Comparison of ENCODE assay signal across 28 cellular contexts in the genomic region with DNA sequence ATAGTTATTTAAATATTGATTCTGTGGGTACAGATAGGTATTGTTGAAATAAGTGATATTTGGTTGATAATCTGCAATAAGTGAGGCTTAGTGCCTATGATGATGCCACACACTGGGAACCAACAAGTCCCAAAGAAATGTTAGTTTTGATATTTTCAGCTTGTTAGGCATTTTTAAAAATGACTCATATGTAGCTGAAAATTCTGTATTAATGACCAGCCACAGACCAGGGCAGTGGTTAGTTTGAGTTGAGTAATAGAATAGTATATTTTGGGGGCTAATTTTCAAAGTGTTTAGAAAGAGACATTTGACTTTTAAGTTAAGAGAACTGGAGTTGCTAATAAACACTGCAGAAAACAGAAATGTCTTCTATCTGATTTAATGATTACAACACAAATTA. TPM values are rescaled to one million over a fixed set of nuclear protein-coding genes. Genes with fewer than 3 reads are reported as not detected.
DNase-seq lines count a peak whose midpoint lies in the region; ATAC-seq and TF ChIP-seq lines count a peak whose summit lies in the region.
"Had no signal": no experiment of that assay in that cellular context is flagged by ENCODE, and none has a peak within 500 bp of the region (broad histone marks: within the 10 kb centered on the region; RNA-seq: fewer than 3 reads in every experiment).

No MANE protein-coding gene starts in this region.

- H3K27ac Mint-ChIP-seq in CD8-positive, alpha-beta memory T cell, result no peak overlapping the region
- H3K27ac Mint-ChIP-seq: activated CD4-positive, alpha-beta T cell treated with anti-CD3 and anti-CD28 coated beads, Interleukin-2, amount 10 ng/mL, durations not matched to agents 24 days and 14 days; activated naive CD4-positive, alpha-beta T cell treated with anti-CD3 and anti-CD28 coated beads, Interleukin-2, amount 50 U/mL, for 24 hours; activated T-helper 2 cell treated with anti-CD3 and anti-CD28 coated beads, Interferon-gamma antibody, Interleukin-2, Interleukin-4, amounts not matched to agents 10 μg/mL and 5 μg/mL and 100 μg/mL, durations not matched to agents 14 hours and 24 hours and 36 hours; CD8-positive, alpha-beta T cell; dendritic cell treated with granulocyte-macrophage colony-stimulating factor and Interleukin-4, amounts not matched to agents 40 ng/mL and 50 ng/mL, for 4 days; IgD-negative memory B cell; stimulated activated naive CD8-positive, alpha-beta T cell treated with anti-CD3 and anti-CD28 coated beads, Interleukin-15, Interleukin-2, amounts not matched to agents 100 ng/mL and 50 ng/mL, for 24 hours; WTC11 had no signal

- peak overlapping the region; percentile 52 for H2AFZ ChIP-seq in GM23248
- H2AFZ ChIP-seq in fibroblast of lung (ENCODE audit: low read length), result no peak overlapping the region

- POLR2A ChIA-PET in CD8-positive, alpha-beta memory T cell (lab: Charles Lee), result no interaction called here

- no peak for TF ChIP-seq CTCF in fibroblast of lung (conservative IDR thresholded peaks at IDR 0.05 in 1 of 2, IDR thresholded peaks at IDR 0.05 in 1 of 2; ENCODE audit: low read depth in 1 of 2, low read length in 2 of 2)
- TF ChIP-seq CTCF in omental fat pad (IDR thresholded peaks at IDR 0.05), result no peak
- TF ChIP-seq CTCF in body of pancreas (IDR thresholded peaks at IDR 0.05), result no peak

- H3K9me2 ChIP-seq in GM23248 (ENCODE audit: insufficient read depth), result no peaks in the 10 kb centered on the region

- H3K27me3 ChIP-seq in GM23248 (replicated peaks; ENCODE audit: insufficient read depth), result no peaks in the 10 kb centered on the region
- H3K27me3 ChIP-seq in fibroblast of lung (ENCODE audit: control insufficient read depth, insufficient read depth, low read length), result no peaks in the 10 kb centered on the region
- H3K27me3 ChIP-seq in CD8-positive, alpha-beta memory T cell (ENCODE audit: insufficient read depth, low read length, poor library complexity, severe bottlenecking), result no peaks in the 10 kb centered on the region
- H3K27me3 ChIP-seq in body of pancreas, result no peaks in the 10 kb centered on the region
- H3K27me3 ChIP-seq: BE2C, gastrocnemius medialis, right atrium auricular region, SJCRH30, tibial nerve had no signal

- H3K27me3 Mint-ChIP-seq in CD8-positive, alpha-beta memory T cell, result peaks cover 0 to 3% of the 10 kb centered on the region in 2 donors
- H3K27me3 Mint-ChIP-seq: dendritic cell treated with granulocyte-macrophage colony-stimulating factor and Interleukin-4, amounts not matched to agents 40 ng/mL and 50 ng/mL, for 4 days; IgD-negative memory B cell; stimulated activated naive CD8-positive, alpha-beta T cell treated with anti-CD3 and anti-CD28 coated beads, Interleukin-15, Interleukin-2, amounts not matched to agents 100 ng/mL and 50 ng/mL, for 24 hours had no signal

- no peaks in the 10 kb centered on the region for H3K79me2 ChIP-seq in GM23248 (ENCODE audit: insufficient read depth)
- no peaks in the 10 kb centered on the region for H3K79me2 ChIP-seq in fibroblast of lung (ENCODE audit: control insufficient read depth, insufficient read depth, low read length)

- no peak for TF ChIP-seq POLR2A in body of pancreas (IDR thresholded peaks at IDR 0.05)

- intact Hi-C loops in body of pancreas (cut with DNase I), result no loop called here

- peaks cover 0 to under 1% (median 0%) of the 10 kb centered on the region in 3 donors for H3K36me3 Mint-ChIP-seq in CD8-positive, alpha-beta memory T cell
- H3K36me3 Mint-ChIP-seq: activated naive CD4-positive, alpha-beta T cell treated with anti-CD3 and anti-CD28 coated beads, Interleukin-2, amount 50 U/mL, for 24 hours; CD8-positive, alpha-beta T cell; IgD-negative memory B cell had no signal

- H3K4me2 ChIP-seq in GM23248 (ENCODE audit: unreplicated experiment) (peak overlapping the region; percentile 59), fibroblast of lung (ENCODE audit: extremely low read depth, insufficient read depth, low read length) (peak overlapping the region; percentile 67)

- peak; percentile 58 for ATAC-seq in omental fat pad (ENCODE audit: low FRiP score)
- no peak for ATAC-seq in body of pancreas
- ATAC-seq: CD8-positive, alpha-beta T cell; gastrocnemius medialis; HCT116; WTC11 had no signal

- peaks cover 2% of the 10 kb centered on the region; the same call in 1 of the 2 replicates for H3K36me3 ChIP-seq in GM23248 (ENCODE audit: low read depth)
- H3K36me3 ChIP-seq in fibroblast of lung (ENCODE audit: control insufficient read depth, insufficient read depth, low read length), result no peaks in the 10 kb centered on the region
- no peaks in the 10 kb centered on the region for H3K36me3 ChIP-seq in CD8-positive, alpha-beta memory T cell (ENCODE audit: insufficient read depth, low read length)
- H3K36me3 ChIP-seq in body of pancreas (replicated peaks in 1 of 2; ENCODE audit: insufficient read depth in 1 of 2, low read depth in 2 of 2), result no peaks in the 10 kb centered on the region
- H3K36me3 ChIP-seq: right atrium auricular region, SJCRH30 had no signal

- H3K9ac ChIP-seq in GM23248 (peak overlapping the region; percentile 20; the same call in 1 of the 2 replicates), fibroblast of lung (ENCODE audit: insufficient read depth, low read length) (no peak overlapping the region)

- no peak overlapping the region for H3K4me3 Mint-ChIP-seq in CD8-positive, alpha-beta memory T cell
- H3K4me3 Mint-ChIP-seq: activated CD4-positive, alpha-beta T cell treated with anti-CD3 and anti-CD28 coated beads, Interleukin-2, amount 10 ng/mL, durations not matched to agents 24 days and 14 days; activated naive CD4-positive, alpha-beta T cell treated with anti-CD3 and anti-CD28 coated beads, Interleukin-2, amount 50 U/mL, for 24 hours; CD8-positive, alpha-beta T cell; dendritic cell treated with granulocyte-macrophage colony-stimulating factor and Interleukin-4, amounts not matched to agents 40 ng/mL and 50 ng/mL, for 4 days; stimulated activated naive CD8-positive, alpha-beta T cell treated with anti-CD3 and anti-CD28 coated beads, Interleukin-15, Interleukin-2, amounts not matched to agents 100 ng/mL and 50 ng/mL, for 24 hours; WTC11 had no signal

- no peaks in the 10 kb centered on the region for H3F3A ChIP-seq in GM23248 (ENCODE audit: insufficient read depth)

- H3K4me1 ChIP-seq in GM23248 (ENCODE audit: insufficient read depth) (peaks cover 17% of the 10 kb centered on the region), fibroblast of lung (ENCODE audit: control insufficient read depth, extremely low read depth, insufficient read depth, low read length) (no peaks in the 10 kb centered on the region), body of pancreas (no peaks in the 10 kb centered on the region)
- no peaks in the 10 kb centered on the region for H3K4me1 ChIP-seq in CD8-positive, alpha-beta memory T cell (ENCODE audit: insufficient read depth, low read length)
- H3K4me1 ChIP-seq: BE2C, gastrocnemius medialis, right atrium auricular region, SJCRH30 had no signal

- in situ Hi-C loops in GM23248 (cut with MboI), result no loop called here

- peaks cover 0 to 4% (median 0%) of the 10 kb centered on the region in 5 donors for H3K9me3 Mint-ChIP-seq in CD8-positive, alpha-beta memory T cell
- H3K9me3 Mint-ChIP-seq: activated CD4-positive, alpha-beta T cell treated with anti-CD3 and anti-CD28 coated beads, Interleukin-2, amount 10 ng/mL, durations not matched to agents 24 days and 14 days; activated naive CD4-positive, alpha-beta T cell treated with anti-CD3 and anti-CD28 coated beads, Interleukin-2, amount 50 U/mL, for 24 hours; activated T-helper 2 cell treated with anti-CD3 and anti-CD28 coated beads, Interferon-gamma antibody, Interleukin-2, Interleukin-4, amounts not matched to agents 10 μg/mL and 5 μg/mL and 100 μg/mL, durations not matched to agents 14 hours and 24 hours and 36 hours; CD8-positive, alpha-beta T cell; dendritic cell treated with granulocyte-macrophage colony-stimulating factor and Interleukin-4, amounts not matched to agents 40 ng/mL and 50 ng/mL, for 4 days; stimulated activated naive CD8-positive, alpha-beta T cell treated with anti-CD3 and anti-CD28 coated beads, Interleukin-15, Interleukin-2, amounts not matched to agents 100 ng/mL and 50 ng/mL, for 24 hours had no signal

- DNase-seq in AG08395 (ENCODE audit: low spot score), result peak; percentile 8
- DNase-seq in GM23248, result peak; percentile 66
- DNase-seq in fibroblast of lung (ENCODE audit: low read depth in 2 of 2), result peak; percentile 33 to 38
- no peak for DNase-seq in omental fat pad (ENCODE audit: low spot score)
- DNase-seq in HuH-7.5 (ENCODE audit: low spot score), result no peak
- no peak for DNase-seq in NCI-H524 (lab: John Stamatoyannopoulos, UW)
- no peak for DNase-seq in CD8-positive, alpha-beta memory T cell
- DNase-seq in body of pancreas, result no peak
- DNase-seq: activated CD4-positive, alpha-beta T cell treated with anti-CD3 and anti-CD28 coated beads, Interleukin-2, amount 10 ng/mL, durations not matched to agents 24 days and 14 days; activated CD8-positive, alpha-beta memory T cell treated with anti-CD3 and anti-CD28 coated beads for 24 hours; activated T-cell treated with anti-CD3 and anti-CD28 coated beads for 4 hours; BE2C; CD8-positive, alpha-beta T cell; DMS 273 treated with DMSO at 0.1 percent for 48 hours; gastrocnemius medialis; posterior cingulate gyrus; SJCRH30; stimulated activated CD4-positive, alpha-beta T cell treated with anti-CD3 and anti-CD28 coated beads, Interleukin-1b, Interleukin-23, amount 100 ng/mL, for 48 hours; T1000 had no signal

- H3K27ac ChIP-seq in GM23248 (peak overlapping the region; percentile 27), fibroblast of lung (ENCODE audit: insufficient read depth, low read length) (no peak overlapping the region), body of pancreas (no peak overlapping the region)
- H3K27ac ChIP-seq in CD8-positive, alpha-beta memory T cell (ENCODE audit: low read depth, low read length), result no peak overlapping the region
- H3K27ac ChIP-seq: gastrocnemius medialis, right atrium auricular region, SJCRH30, tibial nerve had no signal

- H3K4me3 ChIP-seq in GM23248 (peak overlapping the region; percentile 38), fibroblast of lung (replicated peaks in 1 of 4; ENCODE audit: control extremely low read depth in 1 of 4, insufficient read depth in 1 of 4, low read depth in 3 of 4, low read length in 4 of 4) (peak overlapping the region in 3 of 4 experiments; percentile 7 to 40 (median 12)), body of pancreas (no peak overlapping the region)
- H3K4me3 ChIP-seq in CD8-positive, alpha-beta memory T cell (ENCODE audit: low read length), result no peak overlapping the region
- H3K4me3 ChIP-seq: gastrocnemius medialis, right atrium auricular region, SJCRH30, tibial nerve had no signal

- H3K4me1 Mint-ChIP-seq in CD8-positive, alpha-beta memory T cell, result no peaks in the 10 kb centered on the region
- H3K4me1 Mint-ChIP-seq: activated CD4-positive, alpha-beta T cell treated with anti-CD3 and anti-CD28 coated beads, Interleukin-2, amount 10 ng/mL, durations not matched to agents 24 days and 14 days; activated naive CD4-positive, alpha-beta T cell treated with anti-CD3 and anti-CD28 coated beads, Interleukin-2, amount 50 U/mL, for 24 hours; IgD-negative memory B cell; WTC11 had no signal

- H3K9me3 ChIP-seq in GM23248 (ENCODE audit: low read depth), result no peaks in the 10 kb centered on the region
- no peaks in the 10 kb centered on the region for H3K9me3 ChIP-seq in fibroblast of lung (ENCODE audit: control insufficient read depth, insufficient read depth, low read depth, low read length)
- no peaks in the 10 kb centered on the region for H3K9me3 ChIP-seq in CD8-positive, alpha-beta memory T cell (ENCODE audit: low read length)
- no peaks in the 10 kb centered on the region for H3K9me3 ChIP-seq in body of pancreas
- H3K9me3 ChIP-seq: BE2C, gastrocnemius medialis, right atrium auricular region, SJCRH30, tibial nerve had no signal

- CTCF ChIA-PET in CD8-positive, alpha-beta memory T cell (lab: Charles Lee), result no interaction called here

- H4K20me1 ChIP-seq in GM23248 (ENCODE audit: insufficient read depth) (no peaks in the 10 kb centered on the region), fibroblast of lung (ENCODE audit: control insufficient read depth, extremely low read depth, insufficient read depth, low read length) (no peaks in the 10 kb centered on the region)

RNA-seq across cellular contexts. Expression of a gene that starts 9.4 kb away (rescaled TPM):
- 4.4 and 5.2 TPM in 2 replicates for total RNA-seq in GM23248 (2014; rRNA removed; shearing (Covaris generic))
- polyA plus RNA-seq in GM23248 (2016; fragmentation: Nextera tagmentation; extraction: Ambion mirVana) (1.6 and 2.3 TPM in 2 replicates), fibroblast of lung (2.4 and 5.6 TPM in 2 replicates)
- total RNA-seq in fibroblast of lung (9.5 and 9.6 TPM in 2 replicates), omental fat pad (10 to 100 TPM in 2 of 4 donors, 1 to 10 TPM in 2; 5.8 to 19.3 (median 8.3) TPM), body of pancreas (1 to 10 TPM; 7.6 to 8.0 TPM)
- polyA plus RNA-seq in fibroblast of lung (2012), result 1.3 and 2.5 TPM in 2 replicates
- polyA minus RNA-seq in fibroblast of lung (ENCODE audit: low replicate concordance), result 1.3 and 2.5 TPM in 2 replicates
- under 1 TPM; 0.13 to 0.38 TPM for total RNA-seq in CD8-positive, alpha-beta memory T cell
- not detected for polyA plus RNA-seq in CD8-positive, alpha-beta memory T cell
- total RNA-seq: activated CD4-positive, alpha-beta T cell treated with anti-CD3 and anti-CD28 coated beads, Interleukin-2, amount 10 ng/mL, durations not matched to agents 24 days and 14 days; activated T-helper 2 cell treated with anti-CD3 and anti-CD28 coated beads, Interferon-gamma antibody, Interleukin-2, Interleukin-4, amounts not matched to agents 10 μg/mL and 5 μg/mL and 100 μg/mL, durations not matched to agents 14 hours and 24 hours and 36 hours had no signal

Comparison
In these comparisons a context has a peak if more than half of its experiments do, and no peak if none do; other contexts are left out.
1. DNase-seq: peak in AG08395 (single experiment), GM23248 (single experiment) and fibroblast of lung (2 of 2); none in omental fat pad (single experiment), HuH-7.5 (single experiment), NCI-H524 (0 of 2), CD8-positive, alpha-beta memory T cell (0 of 5) and body of pancreas (0 of 4).
2. H3K4me3 ChIP-seq: peak in GM23248 (single experiment) and fibroblast of lung (3 of 4); none in CD8-positive, alpha-beta memory T cell (single experiment) and body of pancreas (0 of 2).